ENCODE assay signal across 7 cellular contexts in the genomic region with DNA sequence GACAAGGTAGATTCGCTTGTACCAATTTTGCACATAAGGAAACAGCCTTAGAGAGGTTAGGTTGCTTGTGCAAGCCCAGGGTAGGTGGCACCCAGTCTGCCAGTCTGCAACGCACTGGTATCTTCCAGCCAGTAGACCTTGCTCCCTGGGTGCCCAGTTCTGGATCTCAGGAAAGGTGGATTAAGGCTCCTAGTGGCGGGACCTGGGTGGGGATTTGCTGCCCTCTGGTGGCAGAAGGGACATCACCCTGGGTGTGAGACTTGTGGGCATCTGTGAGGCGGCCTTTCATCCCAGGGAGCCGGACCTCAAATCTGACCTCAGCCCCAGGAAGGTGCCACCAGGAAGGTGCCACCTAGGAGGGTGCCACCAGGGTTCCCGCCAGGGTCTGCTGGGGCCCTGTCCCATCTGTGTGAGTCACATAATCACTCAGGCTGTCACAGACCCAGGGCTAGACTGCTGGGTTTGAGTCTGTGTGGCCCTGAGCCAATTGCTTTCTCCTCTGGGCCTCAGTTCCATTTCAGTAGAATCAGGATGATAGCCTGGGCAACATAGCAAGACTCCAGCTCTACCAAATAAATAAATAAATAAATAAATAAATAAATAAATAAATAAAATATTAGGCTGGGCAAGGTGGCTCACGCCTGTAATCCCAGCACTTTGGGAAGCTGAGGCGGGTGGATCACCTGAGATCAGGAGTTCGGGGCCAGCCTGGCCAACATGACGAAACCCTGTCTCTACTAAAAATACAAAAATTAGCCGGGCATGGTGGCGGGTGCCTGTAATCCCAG. TPM values are rescaled to one million over a fixed set of nuclear protein-coding genes. Genes with fewer than 3 reads are reported as not detected.
DNase-seq lines count a peak whose midpoint lies in the region; ATAC-seq and TF ChIP-seq lines count a peak whose summit lies in the region.

No MANE protein-coding gene starts in this region.

- H3K4me1 ChIP-seq in left ventricle myocardium inferior = peaks cover 11% of the 10 kb centered on the region

- DNase-seq in NCI-H1048 (lab: John Stamatoyannopoulos, UW) (peak; percentile 38), SW480 (ENCODE audit: low spot score) (peak; percentile 86), amniotic epithelial cell (ENCODE audit: low read depth) (peak; percentile 61), left ventricle myocardium inferior (peak; percentile 77), retina (peak; percentile 85)

- peaks cover 17% of the 10 kb centered on the region for H3K36me3 ChIP-seq in left ventricle myocardium inferior

- intact Hi-C loops in left ventricle myocardium inferior (cut with micrococcal nuclease) = loop anchor here (5.0 kb wide), 1 partner anchor 109 kb away; no protein-coding TSS in a partner anchor

- H3K4me3 ChIP-seq in left ventricle myocardium inferior = no peak overlapping the region

- no peak for ATAC-seq in HG02840 (IDR thresholded peaks at IDR 0.05; ENCODE audit: low FRiP score, unreplicated experiment)

- no peaks in the 10 kb centered on the region for H3K9me3 ChIP-seq in left ventricle myocardium inferior (replicated peaks)

- TF ChIP-seq CTCF in GM12874 (IDR thresholded peaks at IDR 0.05; ENCODE audit: insufficient read depth, low read depth, low read length) (peak; percentile 95), left ventricle myocardium inferior (IDR thresholded peaks at IDR 0.05; ENCODE audit: borderline replicate concordance) (peak; percentile 95)

- H3K27ac ChIP-seq in left ventricle myocardium inferior (replicated peaks) = no peak overlapping the region

- H3K27me3 ChIP-seq in left ventricle myocardium inferior (ENCODE audit: low read depth) = no peaks in the 10 kb centered on the region

RNA-seq across cellular contexts. Expression of a gene that starts 5.3 kb away (rescaled TPM):
- 11.1 TPM for total RNA-seq in left ventricle myocardium inferior

RNA-seq across cellular contexts. Expression of a gene that starts 34.6 kb away (rescaled TPM):
- total RNA-seq in left ventricle myocardium inferior = not detected

RNA-seq across cellular contexts. Expression of a gene that starts 42.5 kb away (rescaled TPM):
- 2.6 TPM for total RNA-seq in left ventricle myocardium inferior
